Comparison of ENCODE assay signal across 1 cellular context in the genomic region with DNA sequence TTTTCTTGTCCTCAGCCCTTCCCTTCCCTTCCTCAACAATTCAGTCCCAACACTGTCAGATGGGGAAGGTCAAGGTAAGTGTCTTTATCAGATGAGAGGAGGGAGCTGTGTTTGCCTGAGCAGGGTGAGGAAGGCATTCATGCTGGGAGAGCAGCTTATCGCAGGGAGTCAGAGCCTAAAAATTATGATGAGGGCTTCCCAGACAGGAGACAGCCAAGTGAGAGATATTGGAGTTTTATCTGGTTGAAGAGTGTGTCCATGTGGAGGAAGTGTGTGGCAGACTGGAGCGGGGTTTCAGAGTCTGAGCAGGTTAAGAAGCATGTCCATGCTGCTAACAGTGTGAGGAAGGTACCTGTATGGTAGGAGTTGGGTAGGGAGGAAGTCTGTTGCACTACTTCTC.
A peak's percentile ranks its signal among the peaks of the same experiment; 100 is the strongest.
TF ChIP-seq lines count a peak whose summit lies in the region.

No MANE protein-coding gene starts in this region.

TF ChIP-seq in K562, 482 proteins besides CTCF, POLR2A, EP300 and RAD21 (continued from another document and continues in another):
- TF ChIP-seq TSHZ1 (CRISPR knock-in tag; IDR thresholded peaks at IDR 0.05) (no peak), TCF7L2 (IDR thresholded peaks at IDR 0.05; ENCODE audit: low read depth, low read length) (no peak), ZBTB17 (CRISPR knock-in tag; IDR thresholded peaks at IDR 0.05) (no peak), KLF10 (CRISPR knock-in tag; IDR thresholded peaks at IDR 0.05) (no peak), MNT (conservative IDR thresholded peaks at IDR 0.05) (no peak; a peak in 1 of 4 replicates), TAF9B (IDR thresholded peaks at IDR 0.05; ENCODE audit: partially characterized antibody) (peak; percentile 50), U2AF2 (optimal IDR thresholded peaks at IDR 0.05; ENCODE audit: low read depth, low read length) (no peak), SPI1 (IDR thresholded peaks at IDR 0.05; ENCODE audit: borderline replicate concordance, low read depth, low read length) (peak; percentile 23; the same call in 1 of the 2 replicates), ZNF584 (CRISPR knock-in tag; IDR thresholded peaks at IDR 0.05; ENCODE audit: low read depth) (0 out of 2 replicates have a peak, but pooled peaks have one; percentile 25), ZNF79 (CRISPR knock-in tag; IDR thresholded peaks at IDR 0.05; ENCODE audit: low read depth) (no peak), NCOA4 (IDR thresholded peaks at IDR 0.05; ENCODE audit: partially characterized antibody) (no peak), RHOXF2B (CRISPR knock-in tag; conservative IDR thresholded peaks at IDR 0.05) (no peak), MEF2D (tag; conservative IDR thresholded peaks at IDR 0.05; ENCODE audit: low read depth) (no peak), ZNF232 (CRISPR knock-in tag; IDR thresholded peaks at IDR 0.05) (no peak), SRSF1 (IDR thresholded peaks at IDR 0.05; ENCODE audit: low read depth, low read length) (no peak), FOSL1 (tag; conservative IDR thresholded peaks at IDR 0.05) (no peak), MEIS2 (IDR thresholded peaks at IDR 0.05; ENCODE audit: partially characterized antibody) (peak; percentile 85), CSDE1 (IDR thresholded peaks at IDR 0.05) (no peak), EP400 (IDR thresholded peaks at IDR 0.05) (peak; percentile 35; the same call in 1 of the 2 replicates), DIDO1 (tag; IDR thresholded peaks at IDR 0.05; ENCODE audit: low read depth) (no peak), ZNF644 (tag; IDR thresholded peaks at IDR 0.05; ENCODE audit: low read depth) (no peak), E2F4 (CRISPR knock-in tag; IDR thresholded peaks at IDR 0.05; ENCODE audit: low read depth) (no peak), PBX2 (CRISPR knock-in tag; IDR thresholded peaks at IDR 0.05; ENCODE audit: low read depth) (no peak), PBX2 (tag; conservative IDR thresholded peaks at IDR 0.05; ENCODE audit: low read depth) (peak; percentile 62), BRD4 (IDR thresholded peaks at IDR 0.05) (no peak), ZBTB1 (CRISPR knock-in tag; IDR thresholded peaks at IDR 0.05; ENCODE audit: borderline replicate concordance, low read depth) (no peak), BCOR (IDR thresholded peaks at IDR 0.05) (peak; percentile 55), SMARCA5 (IDR thresholded peaks at IDR 0.05) (no peak), PRMT5 (CRISPR knock-in tag; IDR thresholded peaks at IDR 0.05) (no peak), SRSF3 (IDR thresholded peaks at IDR 0.05; ENCODE audit: insufficient read depth, low read length) (no peak), ZNF444 (CRISPR knock-in tag; IDR thresholded peaks at IDR 0.05) (no peak), TARDBP (IDR thresholded peaks at IDR 0.05) (no peak), ZNF384 (IDR thresholded peaks at IDR 0.05; ENCODE audit: low read depth, low read length) (no peak), FOXP4 (CRISPR knock-in tag; IDR thresholded peaks at IDR 0.05; ENCODE audit: borderline replicate concordance) (no peak), KAT7 (CRISPR knock-in tag; IDR thresholded peaks at IDR 0.05; ENCODE audit: borderline replicate concordance) (0 out of 2 replicates have a peak, but pooled peaks have one; percentile 29), CBX5 (IDR thresholded peaks at IDR 0.05; ENCODE audit: borderline replicate concordance, low read depth) (no peak), CTBP1 (IDR thresholded peaks at IDR 0.05; ENCODE audit: borderline replicate concordance) (peak; percentile 99), PURB (CRISPR knock-in tag; IDR thresholded peaks at IDR 0.05; ENCODE audit: low read depth) (no peak), GATA2 (CRISPR knock-in tag; IDR thresholded peaks at IDR 0.05) (peak; percentile 65; the same call in 1 of the 2 replicates)
- TF ChIP-seq, protein P1, sequence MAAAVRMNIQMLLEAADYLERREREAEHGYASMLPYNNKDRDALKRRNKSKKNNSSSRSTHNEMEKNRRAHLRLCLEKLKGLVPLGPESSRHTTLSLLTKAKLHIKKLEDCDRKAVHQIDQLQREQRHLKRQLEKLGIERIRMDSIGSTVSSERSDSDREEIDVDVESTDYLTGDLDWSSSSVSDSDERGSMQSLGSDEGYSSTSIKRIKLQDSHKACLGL (CRISPR knock-in tag; IDR thresholded peaks at IDR 0.05; ENCODE audit: borderline replicate concordance, poor library complexity, severe bottlenecking): no peak
- TF ChIP-seq, protein P2, sequence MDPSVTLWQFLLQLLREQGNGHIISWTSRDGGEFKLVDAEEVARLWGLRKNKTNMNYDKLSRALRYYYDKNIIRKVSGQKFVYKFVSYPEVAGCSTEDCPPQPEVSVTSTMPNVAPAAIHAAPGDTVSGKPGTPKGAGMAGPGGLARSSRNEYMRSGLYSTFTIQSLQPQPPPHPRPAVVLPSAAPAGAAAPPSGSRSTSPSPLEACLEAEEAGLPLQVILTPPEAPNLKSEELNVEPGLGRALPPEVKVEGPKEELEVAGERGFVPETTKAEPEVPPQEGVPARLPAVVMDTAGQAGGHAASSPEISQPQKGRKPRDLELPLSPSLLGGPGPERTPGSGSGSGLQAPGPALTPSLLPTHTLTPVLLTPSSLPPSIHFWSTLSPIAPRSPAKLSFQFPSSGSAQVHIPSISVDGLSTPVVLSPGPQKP (CRISPR knock-in tag; IDR thresholded peaks at IDR 0.05): no peak
- TF ChIP-seq, protein P3, sequence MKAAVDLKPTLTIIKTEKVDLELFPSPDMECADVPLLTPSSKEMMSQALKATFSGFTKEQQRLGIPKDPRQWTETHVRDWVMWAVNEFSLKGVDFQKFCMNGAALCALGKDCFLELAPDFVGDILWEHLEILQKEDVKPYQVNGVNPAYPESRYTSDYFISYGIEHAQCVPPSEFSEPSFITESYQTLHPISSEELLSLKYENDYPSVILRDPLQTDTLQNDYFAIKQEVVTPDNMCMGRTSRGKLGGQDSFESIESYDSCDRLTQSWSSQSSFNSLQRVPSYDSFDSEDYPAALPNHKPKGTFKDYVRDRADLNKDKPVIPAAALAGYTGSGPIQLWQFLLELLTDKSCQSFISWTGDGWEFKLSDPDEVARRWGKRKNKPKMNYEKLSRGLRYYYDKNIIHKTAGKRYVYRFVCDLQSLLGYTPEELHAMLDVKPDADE (conservative IDR thresholded peaks at IDR 0.05; ENCODE audit: control insufficient read depth, low read depth, low read length): no peak
- TF ChIP-seq, protein P4, sequence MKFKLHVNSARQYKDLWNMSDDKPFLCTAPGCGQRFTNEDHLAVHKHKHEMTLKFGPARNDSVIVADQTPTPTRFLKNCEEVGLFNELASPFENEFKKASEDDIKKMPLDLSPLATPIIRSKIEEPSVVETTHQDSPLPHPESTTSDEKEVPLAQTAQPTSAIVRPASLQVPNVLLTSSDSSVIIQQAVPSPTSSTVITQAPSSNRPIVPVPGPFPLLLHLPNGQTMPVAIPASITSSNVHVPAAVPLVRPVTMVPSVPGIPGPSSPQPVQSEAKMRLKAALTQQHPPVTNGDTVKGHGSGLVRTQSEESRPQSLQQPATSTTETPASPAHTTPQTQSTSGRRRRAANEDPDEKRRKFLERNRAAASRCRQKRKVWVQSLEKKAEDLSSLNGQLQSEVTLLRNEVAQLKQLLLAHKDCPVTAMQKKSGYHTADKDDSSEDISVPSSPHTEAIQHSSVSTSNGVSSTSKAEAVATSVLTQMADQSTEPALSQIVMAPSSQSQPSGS (CRISPR knock-in tag; IDR thresholded peaks at IDR 0.05): no peak
- TF ChIP-seq, protein P5, sequence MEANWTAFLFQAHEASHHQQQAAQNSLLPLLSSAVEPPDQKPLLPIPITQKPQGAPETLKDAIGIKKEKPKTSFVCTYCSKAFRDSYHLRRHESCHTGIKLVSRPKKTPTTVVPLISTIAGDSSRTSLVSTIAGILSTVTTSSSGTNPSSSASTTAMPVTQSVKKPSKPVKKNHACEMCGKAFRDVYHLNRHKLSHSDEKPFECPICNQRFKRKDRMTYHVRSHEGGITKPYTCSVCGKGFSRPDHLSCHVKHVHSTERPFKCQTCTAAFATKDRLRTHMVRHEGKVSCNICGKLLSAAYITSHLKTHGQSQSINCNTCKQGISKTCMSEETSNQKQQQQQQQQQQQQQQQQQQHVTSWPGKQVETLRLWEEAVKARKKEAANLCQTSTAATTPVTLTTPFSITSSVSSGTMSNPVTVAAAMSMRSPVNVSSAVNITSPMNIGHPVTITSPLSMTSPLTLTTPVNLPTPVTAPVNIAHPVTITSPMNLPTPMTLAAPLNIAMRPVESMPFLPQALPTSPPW (CRISPR knock-in tag; IDR thresholded peaks at IDR 0.05): no peak
- TF ChIP-seq, protein P6, sequence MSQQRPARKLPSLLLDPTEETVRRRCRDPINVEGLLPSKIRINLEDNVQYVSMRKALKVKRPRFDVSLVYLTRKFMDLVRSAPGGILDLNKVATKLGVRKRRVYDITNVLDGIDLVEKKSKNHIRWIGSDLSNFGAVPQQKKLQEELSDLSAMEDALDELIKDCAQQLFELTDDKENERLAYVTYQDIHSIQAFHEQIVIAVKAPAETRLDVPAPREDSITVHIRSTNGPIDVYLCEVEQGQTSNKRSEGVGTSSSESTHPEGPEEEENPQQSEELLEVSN (IDR thresholded peaks at IDR 0.05; ENCODE audit: borderline replicate concordance in 1 of 2, extremely low read depth in 1 of 2, insufficient read depth in 1 of 2, insufficient read length in 1 of 2, low read depth in 1 of 2, low read length in 1 of 2, poor library complexity in 1 of 2, severe bottlenecking in 1 of 2): peak in 1 of 2 experiments; percentile 24
